Comparison of ENCODE assay signal across 10 cellular contexts in genomic region chr9:1231998-1232919, GRCh38.
A peak's percentile ranks its signal among the peaks of the same experiment; 100 is the strongest.
DNase-seq lines count a peak whose midpoint lies in the region; ATAC-seq and FAIRE-seq lines count a peak whose summit lies in the region.
"Had no signal": no experiment of that assay in that cellular context is flagged by ENCODE, and none has a peak within 500 bp of the region (broad histone marks: within the 10 kb centered on the region; RNA-seq: fewer than 3 reads in every experiment).

No MANE protein-coding gene starts in this region.

- no peak for FAIRE-seq in RCC 7860 (lab: Jason Lieb, UNC)

- peak; percentile 74 for ATAC-seq in GM21381 (IDR thresholded peaks at IDR 0.05; ENCODE audit: unreplicated experiment)
- peak; percentile 93 to 95 for ATAC-seq in left cardiac atrium
- no peak for ATAC-seq in HG02763 (IDR thresholded peaks at IDR 0.05; ENCODE audit: unreplicated experiment)

- DNase-seq in RCC 7860 (ENCODE audit: low spot score): peak; percentile 7
- DNase-seq in left cardiac atrium: peak; percentile 64
- peak; percentile 52 for DNase-seq in smooth muscle cell of the brain vasculature (ENCODE audit: low read depth, low spot score)
- DNase-seq in AML-193 (lab: John Stamatoyannopoulos, UW): no peak
- DNase-seq in COR-L47 (lab: John Stamatoyannopoulos, UW): no peak
- no peak for DNase-seq in UCSD-AML1 (lab: John Stamatoyannopoulos, UW; ENCODE audit: unreplicated experiment)
- DNase-seq: mesendoderm, NCI-H1694 had no signal

- intact Hi-C loops in left cardiac atrium (cut with DNase I): no loop called here

Comparison
In these comparisons a context has a peak if more than half of its experiments do, and no peak if none do; other contexts are left out.
1. DNase-seq: peak in RCC 7860 (single experiment), left cardiac atrium (single experiment) and smooth muscle cell of the brain vasculature (single experiment); none in AML-193 (0 of 2), COR-L47 (single experiment) and UCSD-AML1 (single experiment).